1 cellular context compared by ENCODE assay signal in the genomic region with DNA sequence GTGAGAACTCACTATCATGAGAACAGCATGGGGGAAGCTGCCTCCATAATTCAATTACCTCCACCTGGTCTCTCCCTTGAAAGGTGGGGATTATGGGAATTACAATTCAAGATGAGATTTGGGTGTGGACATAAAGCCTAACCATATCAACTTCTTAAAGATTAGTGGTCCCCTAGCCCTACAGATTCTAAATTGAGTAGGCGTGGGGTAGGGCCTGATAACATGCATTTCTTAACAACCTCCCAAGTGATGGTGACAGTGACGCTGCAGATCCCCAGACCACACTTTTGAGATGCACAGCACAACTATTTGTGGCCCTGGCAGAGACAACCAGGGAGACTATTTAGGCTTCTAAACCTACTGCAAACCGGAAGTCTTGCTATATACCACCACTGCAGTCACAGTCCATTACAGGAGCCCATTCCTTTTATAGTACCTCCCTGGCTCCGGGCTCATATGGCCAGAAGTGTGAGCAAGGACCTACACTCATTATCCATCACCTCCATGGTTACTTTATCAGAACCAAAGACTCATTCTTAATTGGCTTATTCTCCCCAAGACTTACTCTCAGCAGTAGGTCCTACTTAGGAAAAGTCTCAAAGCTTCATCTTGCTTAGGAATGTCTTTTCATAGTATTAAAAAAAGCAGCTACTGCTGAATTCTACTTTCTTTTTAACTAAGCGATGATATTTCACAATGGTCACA.
TF ChIP-seq lines count a peak whose summit lies in the region.

No MANE protein-coding gene starts in this region.

TF ChIP-seq in SK-N-SH treated with all-trans-retinoic acid at 6 μM for 48 hours, 23 proteins besides CTCF, POLR2A, EP300 and RAD21 (continued from another document):
- TF ChIP-seq, protein P1, sequence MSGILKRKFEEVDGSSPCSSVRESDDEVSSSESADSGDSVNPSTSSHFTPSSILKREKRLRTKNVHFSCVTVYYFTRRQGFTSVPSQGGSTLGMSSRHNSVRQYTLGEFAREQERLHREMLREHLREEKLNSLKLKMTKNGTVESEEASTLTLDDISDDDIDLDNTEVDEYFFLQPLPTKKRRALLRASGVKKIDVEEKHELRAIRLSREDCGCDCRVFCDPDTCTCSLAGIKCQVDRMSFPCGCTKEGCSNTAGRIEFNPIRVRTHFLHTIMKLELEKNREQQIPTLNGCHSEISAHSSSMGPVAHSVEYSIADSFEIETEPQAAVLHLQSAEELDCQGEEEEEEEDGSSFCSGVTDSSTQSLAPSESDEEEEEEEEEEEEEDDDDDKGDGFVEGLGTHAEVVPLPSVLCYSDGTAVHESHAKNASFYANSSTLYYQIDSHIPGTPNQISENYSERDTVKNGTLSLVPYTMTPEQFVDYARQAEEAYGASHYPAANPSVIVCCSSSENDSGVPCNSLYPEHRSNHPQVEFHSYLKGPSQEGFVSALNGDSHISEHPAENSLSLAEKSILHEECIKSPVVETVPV (CRISPR knock-in tag; IDR thresholded peaks at IDR 0.05) = no peak
- TF ChIP-seq BACH2 (CRISPR knock-in tag; IDR thresholded peaks at IDR 0.05; ENCODE audit: borderline replicate concordance) = no peak
- no peak for TF ChIP-seq TCF4 (CRISPR knock-in tag; IDR thresholded peaks at IDR 0.05; ENCODE audit: borderline replicate concordance)
- no peak for TF ChIP-seq ZC3H10 (CRISPR knock-in tag; IDR thresholded peaks at IDR 0.05)
- TF ChIP-seq ZFP30 (CRISPR knock-in tag; IDR thresholded peaks at IDR 0.05) = no peak
TF ChIP-seq in SK-N-SH treated with all-trans-retinoic acid at 6 μM for 48 hours: peak in this region for 0.
